In the genomic region with DNA sequence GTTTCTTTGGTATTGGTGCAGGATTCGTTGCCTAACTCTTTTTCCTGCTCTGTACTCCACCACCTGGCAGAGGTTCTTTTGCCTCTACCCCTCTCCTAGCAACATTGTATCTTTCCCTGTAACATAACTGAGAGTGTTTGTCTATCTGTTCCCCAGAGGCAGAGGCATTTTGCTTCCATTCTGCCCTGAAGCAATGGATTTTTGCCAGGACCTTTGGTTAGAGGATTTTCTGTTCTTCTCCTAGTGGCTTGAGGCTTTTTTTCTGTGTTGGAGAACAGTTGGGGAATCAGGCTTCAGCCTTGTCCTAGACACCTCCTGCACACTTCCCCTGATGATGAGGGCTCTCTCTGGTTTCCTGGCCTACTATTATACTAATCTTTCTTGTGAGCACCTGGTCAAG, we compare ENCODE assay signal across 14 cellular contexts.
DNase-seq lines count a peak whose midpoint lies in the region; ATAC-seq and TF ChIP-seq lines count a peak whose summit lies in the region.
"Had no signal": no experiment of that assay in that cellular context is flagged by ENCODE, and none has a peak within 500 bp of the region (broad histone marks: within the 10 kb centered on the region; RNA-seq: fewer than 3 reads in every experiment).

No MANE protein-coding gene starts in this region.

- ATAC-seq in left ventricle myocardium superior (peak; percentile 79), HG03354 (IDR thresholded peaks at IDR 0.05; ENCODE audit: poor library complexity, severe bottlenecking, unreplicated experiment) (no peak)

- H3K4me3 Mint-ChIP-seq in brain = peak overlapping the region in 2 of 5 experiments; percentile 8 to 26

- H3K9me3 Mint-ChIP-seq in brain = peaks cover 32 to 83% (median 62%) of the 10 kb centered on the region in 5 experiments

- DNase-seq in GM04504 (ENCODE audit: low read depth) (peak; percentile 8), left ventricle myocardium superior (no peak), erythroblast (lab: John Stamatoyannopoulos, UW) (no peak), NCI-H146 (lab: John Stamatoyannopoulos, UW) (no peak)
- DNase-seq in activated naive CD4-positive, alpha-beta T cell (lab: John Stamatoyannopoulos, UW) = no peak
- DNase-seq: activated T-cell treated with anti-CD3 and anti-CD28 coated beads, Interleukin-2, amount 50 U/mL, for 1 hour; KG1; tibial artery; WERI-Rb-1 had no signal

- intact Hi-C loops in left ventricle myocardium superior (cut with micrococcal nuclease) = no loop called here

- H3K27me3 Mint-ChIP-seq in brain = no peaks in the 10 kb centered on the region

- TF ChIP-seq CTCF in 22Rv1 (IDR thresholded peaks at IDR 0.05) = no peak
- no peak for TF ChIP-seq CTCF in brain (conservative IDR thresholded peaks at IDR 0.05)

- H3K27ac ChIP-seq in 22Rv1 = 0 out of 2 replicates have a peak overlapping the region, but pooled peaks have one; percentile 3
- H3K27ac ChIP-seq: BLaER1 treated with 17β-estradiol and CSF1 and Interleukin-3, amounts not matched to agents 10 nM and 100 nM; prostate gland; tibial artery; WERI-Rb-1 had no signal

- H3K4me1 Mint-ChIP-seq in brain = peaks cover 31% of the 10 kb centered on the region

- peak overlapping the region in 3 of 5 experiments; percentile 40 to 85 (median 79) for H3K27ac Mint-ChIP-seq in brain

- peaks cover 100% of the 10 kb centered on the region for H3K36me3 Mint-ChIP-seq in brain

- no peak for TF ChIP-seq POLR2A in erythroblast (IDR thresholded peaks at IDR 0.05; ENCODE audit: low read length)
